Comparison of ENCODE assay signal across 1 cellular context in genomic region chr17:78737332-78737731, GRCh38.
TF ChIP-seq lines count a peak whose summit lies in the region.

No MANE protein-coding gene starts in this region.

TF ChIP-seq in HEK293, 187 proteins besides CTCF, POLR2A, EP300 and RAD21 (continued from another document):
- no peak for TF ChIP-seq ZSCAN16 (tag by site-specific recombination; IDR thresholded peaks at IDR 0.05)
- TF ChIP-seq ZFP37 (tag by site-specific recombination; IDR thresholded peaks at IDR 0.05), result no peak
- TF ChIP-seq ZNF571 (tag by site-specific recombination; IDR thresholded peaks at IDR 0.05), result no peak
- no peak for TF ChIP-seq ZNF548 (tag by site-specific recombination; IDR thresholded peaks at IDR 0.05)
- no peak for TF ChIP-seq ZNF645 (tag by site-specific recombination; IDR thresholded peaks at IDR 0.05)
- no peak for TF ChIP-seq ZNF624 (tag by site-specific recombination; IDR thresholded peaks at IDR 0.05)
- TF ChIP-seq ZNF341 (tag by site-specific recombination; IDR thresholded peaks at IDR 0.05; ENCODE audit: low read depth), result no peak
- TF ChIP-seq SP7 (tag by site-specific recombination; IDR thresholded peaks at IDR 0.05), result peak; percentile 95
- TF ChIP-seq SP3 (tag by site-specific recombination; IDR thresholded peaks at IDR 0.05), result peak; percentile 34
- TF ChIP-seq WT1 (tag by site-specific recombination; IDR thresholded peaks at IDR 0.05), result 0 out of 2 replicates have a peak, but pooled peaks have one; percentile 25
- TF ChIP-seq PRDM2 (tag by site-specific recombination; IDR thresholded peaks at IDR 0.05; ENCODE audit: borderline replicate concordance), result no peak
- no peak for TF ChIP-seq ELK4 (IDR thresholded peaks at IDR 0.05; ENCODE audit: borderline replicate concordance, low read depth, low read length)
- no peak for TF ChIP-seq BCL11B (tag by site-specific recombination; IDR thresholded peaks at IDR 0.05; ENCODE audit: low read depth)
- TF ChIP-seq PRDM4 (tag by site-specific recombination; IDR thresholded peaks at IDR 0.05), result no peak
- TF ChIP-seq ZNF121 (tag by site-specific recombination; IDR thresholded peaks at IDR 0.05), result no peak
- TF ChIP-seq ZNF610 (tag by site-specific recombination; IDR thresholded peaks at IDR 0.05; ENCODE audit: borderline replicate concordance), result no peak
- no peak for TF ChIP-seq ZNF132 (tag by site-specific recombination; IDR thresholded peaks at IDR 0.05; ENCODE audit: borderline replicate concordance)
- peak; percentile 89 for TF ChIP-seq ZNF366 (tag by site-specific recombination; conservative IDR thresholded peaks at IDR 0.05)
- no peak for TF ChIP-seq RBAK (tag by site-specific recombination; IDR thresholded peaks at IDR 0.05)
- TF ChIP-seq ZNF776 (tag by site-specific recombination; IDR thresholded peaks at IDR 0.05; ENCODE audit: borderline replicate concordance), result no peak
- no peak for TF ChIP-seq ZNF521 (tag by site-specific recombination; IDR thresholded peaks at IDR 0.05)
- peak; percentile 23; the same call in 1 of the 2 replicates for TF ChIP-seq ZNF623 (tag by site-specific recombination; IDR thresholded peaks at IDR 0.05)
- no peak for TF ChIP-seq ZNF10 (tag by site-specific recombination; IDR thresholded peaks at IDR 0.05)
- TF ChIP-seq ZNF785 (tag by site-specific recombination; IDR thresholded peaks at IDR 0.05), result no peak
- TF ChIP-seq ZNF549 (tag by site-specific recombination; IDR thresholded peaks at IDR 0.05), result no peak
- TF ChIP-seq ZNF335 (tag by site-specific recombination; conservative IDR thresholded peaks at IDR 0.05), result peak; percentile 18
- TF ChIP-seq ZNF302 (tag by site-specific recombination; IDR thresholded peaks at IDR 0.05; ENCODE audit: low read depth), result no peak
- no peak for TF ChIP-seq ZNF23 (tag by site-specific recombination; IDR thresholded peaks at IDR 0.05; ENCODE audit: borderline replicate concordance)
- no peak for TF ChIP-seq AEBP2 (tag by site-specific recombination; IDR thresholded peaks at IDR 0.05; ENCODE audit: borderline replicate concordance)
- no peak for TF ChIP-seq ZNF18 (tag by site-specific recombination; IDR thresholded peaks at IDR 0.05)
- TF ChIP-seq ZNF664 (tag by site-specific recombination; IDR thresholded peaks at IDR 0.05), result peak; percentile 46; the same call in 1 of the 2 replicates
- TF ChIP-seq ZNF561 (tag by site-specific recombination; IDR thresholded peaks at IDR 0.05; ENCODE audit: borderline replicate concordance), result no peak
